ENCODE assay signal across 8 cellular contexts in genomic region chr2:44361330-44362206, GRCh38. TPM values are rescaled to one million over a fixed set of nuclear protein-coding genes. Genes with fewer than 3 reads are reported as not detected.
DNase-seq lines count a peak whose midpoint lies in the region; ATAC-seq and TF ChIP-seq lines count a peak whose summit lies in the region.

Gene CAMKMT, plus strand, starts transcription at chr2:44361947.
Gene PREPL, minus strand, starts transcription at chr2:44361494. Its CDS starts 15,152 bp downstream, at chr2:44346342.

- ATAC-seq in HG03439 (IDR thresholded peaks at IDR 0.05; ENCODE audit: unreplicated experiment): peak; percentile 86

- H3K27ac Mint-ChIP-seq in chondrocyte (ENCODE audit: unreplicated experiment): peak within 1 kb of the TSS; percentile 100

- peaks cover 37% of the 10 kb centered on the region for H3K4me1 Mint-ChIP-seq in chondrocyte (ENCODE audit: low read depth)

- H3K36me3 ChIP-seq in kidney epithelial cell (ENCODE audit: control insufficient read depth, insufficient read depth, low read length): no peaks in the 10 kb centered on the region

- H3K27me3 Mint-ChIP-seq in chondrocyte (ENCODE audit: low read depth): no peaks in the 10 kb centered on the region

- TF ChIP-seq CTCF in chondrocyte (IDR thresholded peaks at IDR 0.05) (no peak), kidney epithelial cell (IDR thresholded peaks at IDR 0.05; ENCODE audit: insufficient read depth, low read length, poor library complexity, severe bottlenecking) (no peak)

- peak within 1 kb of the TSS; percentile 86 for H3K4me3 ChIP-seq in kidney epithelial cell (ENCODE audit: low read depth, low read length)

- H3K9me3 Mint-ChIP-seq in chondrocyte (ENCODE audit: low read depth): no peaks in the 10 kb centered on the region

- DNase-seq in Ammon's horn (ENCODE audit: low spot score) (peak; percentile 97), NCI-H510A treated with DMSO at 0.1 percent for 48 hours (lab: John Stamatoyannopoulos, UW) (peak; percentile 95), chondrocyte (ENCODE audit: low spot score) (peak; percentile 99), kidney epithelial cell (ENCODE audit: low read depth) (peak; percentile 76)
- peak; percentile 96 to 97 for DNase-seq in activated CD4-positive, alpha-beta T cell treated with anti-CD3 and anti-CD28 coated beads for 24 hours (ENCODE audit: low read depth in 2 of 2)
- DNase-seq in stimulated activated CD4-positive, alpha-beta T cell treated with anti-CD3 and anti-CD28 coated beads, Interleukin-15, amount 100 ng/mL, for 48 hours (ENCODE audit: low read depth in 2 of 2): peak; percentile 94 to 97

- no peaks in the 10 kb centered on the region for H3K27me3 ChIP-seq in kidney epithelial cell (ENCODE audit: control insufficient read depth, insufficient read depth, low read length)

- no peaks in the 10 kb centered on the region for H3K36me3 Mint-ChIP-seq in chondrocyte (ENCODE audit: low read depth)

- TF ChIP-seq POLR2A in GM19193 (IDR thresholded peaks at IDR 0.05; ENCODE audit: extremely low read depth, insufficient read depth, insufficient read length): peak; percentile 97

- H3K4me3 Mint-ChIP-seq in chondrocyte (ENCODE audit: unreplicated experiment): peak within 1 kb of the TSS; percentile 96

RNA-seq across cellular contexts. Expression of gene CAMKMT, which starts in this region (rescaled TPM):
- total RNA-seq in chondrocyte (6.5 to 12.2 TPM (median 8.7 TPM) in 3 replicates), kidney epithelial cell (3.1 and 5.8 TPM in 2 replicates)

RNA-seq across cellular contexts. Expression of gene PREPL, which starts in this region (rescaled TPM):
- total RNA-seq in chondrocyte: 56.0 to 71.7 TPM (median 60.0 TPM) in 3 replicates
- 22.7 and 24.0 TPM in 2 replicates for total RNA-seq in kidney epithelial cell

Comparison
In these comparisons a context has a peak if more than half of its experiments do, and no peak if none do; other contexts are left out.
1. Peak in every context shown above with its lines: DNase-seq, ATAC-seq and H3K4me3 ChIP-seq.